Comparison of ENCODE assay signal across 1 cellular context in the genomic region with DNA sequence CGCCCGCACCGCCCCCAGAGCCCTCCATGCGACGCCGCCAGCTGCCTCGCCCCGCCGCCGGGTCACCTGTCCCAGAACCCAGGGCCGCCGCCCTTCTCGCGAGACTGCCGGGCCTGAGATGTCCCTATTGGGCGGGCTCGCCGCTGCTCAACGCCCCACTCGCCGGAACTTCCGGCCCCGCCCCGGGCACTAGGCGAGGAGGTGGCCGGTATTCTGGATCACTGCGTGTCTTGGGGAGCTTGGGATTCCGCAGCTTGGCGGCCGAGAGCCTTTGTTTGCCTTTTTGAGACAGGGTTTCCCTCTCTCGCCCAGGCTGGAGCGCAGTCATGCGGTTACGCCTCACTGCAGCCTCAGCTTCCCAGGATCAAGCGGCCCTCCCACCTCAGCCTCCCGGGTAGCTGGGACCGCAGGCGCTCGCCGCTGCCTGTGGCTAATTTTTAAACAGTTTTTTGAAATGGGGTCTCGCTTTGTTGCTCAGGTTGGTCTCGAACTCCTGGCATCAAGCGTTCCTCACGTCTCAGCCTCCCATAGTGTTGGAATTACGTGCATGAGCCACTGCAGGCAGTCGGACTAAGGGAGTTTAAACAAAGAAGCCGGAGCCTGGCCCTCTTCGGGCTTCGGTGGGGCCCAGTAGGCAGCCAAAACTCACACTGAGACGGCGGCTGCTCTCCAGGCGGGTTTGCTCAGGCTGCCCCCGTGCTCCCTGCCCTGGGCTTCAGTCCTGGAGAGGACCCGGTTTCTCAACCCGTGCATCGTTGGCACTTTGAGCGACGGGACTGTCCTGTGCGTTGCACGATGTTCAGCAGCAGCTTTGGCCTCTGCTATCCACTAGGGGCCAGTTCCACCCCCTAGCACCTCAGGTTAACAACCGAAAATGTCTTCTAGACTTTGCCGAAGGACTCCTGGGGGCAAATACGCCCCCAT.
TF ChIP-seq lines count a peak whose summit lies in the region.

A gene (minus strand): TSS at position 43 of the 924 bp plus-strand sequence. CDS start 15 bp downstream, at position 28.

TF ChIP-seq in HepG2, 621 proteins besides CTCF, POLR2A, EP300 and RAD21 (continued from another document and continues in another):
- TF ChIP-seq, protein P1, sequence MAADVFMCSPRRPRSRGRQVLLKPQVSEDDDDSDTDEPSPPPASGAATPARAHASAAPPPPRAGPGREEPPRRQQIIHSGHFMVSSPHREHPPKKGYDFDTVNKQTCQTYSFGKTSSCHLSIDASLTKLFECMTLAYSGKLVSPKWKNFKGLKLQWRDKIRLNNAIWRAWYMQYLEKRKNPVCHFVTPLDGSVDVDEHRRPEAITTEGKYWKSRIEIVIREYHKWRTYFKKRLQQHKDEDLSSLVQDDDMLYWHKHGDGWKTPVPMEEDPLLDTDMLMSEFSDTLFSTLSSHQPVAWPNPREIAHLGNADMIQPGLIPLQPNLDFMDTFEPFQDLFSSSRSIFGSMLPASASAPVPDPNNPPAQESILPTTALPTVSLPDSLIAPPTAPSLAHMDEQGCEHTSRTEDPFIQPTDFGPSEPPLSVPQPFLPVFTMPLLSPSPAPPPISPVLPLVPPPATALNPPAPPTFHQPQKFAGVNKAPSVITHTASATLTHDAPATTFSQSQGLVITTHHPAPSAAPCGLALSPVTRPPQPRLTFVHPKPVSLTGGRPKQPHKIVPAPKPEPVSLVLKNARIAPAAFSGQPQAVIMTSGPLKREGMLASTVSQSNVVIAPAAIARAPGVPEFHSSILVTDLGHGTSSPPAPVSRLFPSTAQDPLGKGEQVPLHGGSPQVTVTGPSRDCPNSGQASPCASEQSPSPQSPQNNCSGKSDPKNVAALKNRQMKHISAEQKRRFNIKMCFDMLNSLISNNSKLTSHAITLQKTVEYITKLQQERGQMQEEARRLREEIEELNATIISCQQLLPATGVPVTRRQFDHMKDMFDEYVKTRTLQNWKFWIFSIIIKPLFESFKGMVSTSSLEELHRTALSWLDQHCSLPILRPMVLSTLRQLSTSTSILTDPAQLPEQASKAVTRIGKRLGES (CRISPR knock-in tag; IDR thresholded peaks at IDR 0.05; ENCODE audit: borderline replicate concordance) = no peak
- TF ChIP-seq, protein P2, sequence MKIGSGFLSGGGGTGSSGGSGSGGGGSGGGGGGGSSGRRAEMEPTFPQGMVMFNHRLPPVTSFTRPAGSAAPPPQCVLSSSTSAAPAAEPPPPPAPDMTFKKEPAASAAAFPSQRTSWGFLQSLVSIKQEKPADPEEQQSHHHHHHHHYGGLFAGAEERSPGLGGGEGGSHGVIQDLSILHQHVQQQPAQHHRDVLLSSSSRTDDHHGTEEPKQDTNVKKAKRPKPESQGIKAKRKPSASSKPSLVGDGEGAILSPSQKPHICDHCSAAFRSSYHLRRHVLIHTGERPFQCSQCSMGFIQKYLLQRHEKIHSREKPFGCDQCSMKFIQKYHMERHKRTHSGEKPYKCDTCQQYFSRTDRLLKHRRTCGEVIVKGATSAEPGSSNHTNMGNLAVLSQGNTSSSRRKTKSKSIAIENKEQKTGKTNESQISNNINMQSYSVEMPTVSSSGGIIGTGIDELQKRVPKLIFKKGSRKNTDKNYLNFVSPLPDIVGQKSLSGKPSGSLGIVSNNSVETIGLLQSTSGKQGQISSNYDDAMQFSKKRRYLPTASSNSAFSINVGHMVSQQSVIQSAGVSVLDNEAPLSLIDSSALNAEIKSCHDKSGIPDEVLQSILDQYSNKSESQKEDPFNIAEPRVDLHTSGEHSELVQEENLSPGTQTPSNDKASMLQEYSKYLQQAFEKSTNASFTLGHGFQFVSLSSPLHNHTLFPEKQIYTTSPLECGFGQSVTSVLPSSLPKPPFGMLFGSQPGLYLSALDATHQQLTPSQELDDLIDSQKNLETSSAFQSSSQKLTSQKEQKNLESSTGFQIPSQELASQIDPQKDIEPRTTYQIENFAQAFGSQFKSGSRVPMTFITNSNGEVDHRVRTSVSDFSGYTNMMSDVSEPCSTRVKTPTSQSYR (CRISPR knock-in tag; IDR thresholded peaks at IDR 0.05; ENCODE audit: borderline replicate concordance) = 0 out of 2 replicates have a peak, but pooled peaks have one; percentile 9
- TF ChIP-seq PHF5A (CRISPR knock-in tag; IDR thresholded peaks at IDR 0.05; ENCODE audit: low read depth, unreplicated experiment) (peak; percentile 28), ZNF660 (CRISPR knock-in tag; IDR thresholded peaks at IDR 0.05; ENCODE audit: borderline replicate concordance, low read depth) (no peak), SMC3 (IDR thresholded peaks at IDR 0.05; ENCODE audit: low read length) (no peak), ZNF441 (CRISPR knock-in tag; IDR thresholded peaks at IDR 0.05; ENCODE audit: borderline replicate concordance) (peak; percentile 54; the same call in 1 of the 2 replicates), ARID2 (CRISPR knock-in tag; IDR thresholded peaks at IDR 0.05; ENCODE audit: borderline replicate concordance) (0 out of 2 replicates have a peak, but pooled peaks have one; percentile 21), KLF16 (CRISPR knock-in tag; IDR thresholded peaks at IDR 0.05) (peak in 1 of 2 experiments; percentile 80; a peak in 1 of 4 replicates), CC2D1A (CRISPR knock-in tag; IDR thresholded peaks at IDR 0.05) (no peak), MAZ (IDR thresholded peaks at IDR 0.05; ENCODE audit: borderline replicate concordance, low read depth, low read length) (peak; percentile 77; the same call in 1 of the 2 replicates), MAZ (CRISPR knock-in tag; IDR thresholded peaks at IDR 0.05; ENCODE audit: low read depth) (peak; percentile 55; the same call in 1 of the 2 replicates), SALL2 (CRISPR knock-in tag; IDR thresholded peaks at IDR 0.05) (0 out of 2 replicates have a peak, but pooled peaks have one; percentile 31), ZNF337 (CRISPR knock-in tag; IDR thresholded peaks at IDR 0.05; ENCODE audit: borderline replicate concordance, low read depth) (0 out of 2 replicates have a peak, but pooled peaks have one; percentile 62), HCFC1 (IDR thresholded peaks at IDR 0.05; ENCODE audit: low read depth, low read length) (peak; percentile 45; the same call in 1 of the 2 replicates), ZNF510 (CRISPR knock-in tag; IDR thresholded peaks at IDR 0.05; ENCODE audit: low read depth) (no peak), ZNF121 (CRISPR knock-in tag; IDR thresholded peaks at IDR 0.05) (0 out of 2 replicates have a peak, but pooled peaks have one; percentile 27), FLYWCH1 (CRISPR knock-in tag; IDR thresholded peaks at IDR 0.05) (no peak), ZMYM4 (CRISPR knock-in tag; IDR thresholded peaks at IDR 0.05) (peak; percentile 83), PRMT3 (CRISPR knock-in tag; IDR thresholded peaks at IDR 0.05; ENCODE audit: borderline replicate concordance, low read depth) (no peak), ZNF382 (CRISPR knock-in tag; IDR thresholded peaks at IDR 0.05; ENCODE audit: borderline replicate concordance) (no peak)
- TF ChIP-seq, protein P3, sequence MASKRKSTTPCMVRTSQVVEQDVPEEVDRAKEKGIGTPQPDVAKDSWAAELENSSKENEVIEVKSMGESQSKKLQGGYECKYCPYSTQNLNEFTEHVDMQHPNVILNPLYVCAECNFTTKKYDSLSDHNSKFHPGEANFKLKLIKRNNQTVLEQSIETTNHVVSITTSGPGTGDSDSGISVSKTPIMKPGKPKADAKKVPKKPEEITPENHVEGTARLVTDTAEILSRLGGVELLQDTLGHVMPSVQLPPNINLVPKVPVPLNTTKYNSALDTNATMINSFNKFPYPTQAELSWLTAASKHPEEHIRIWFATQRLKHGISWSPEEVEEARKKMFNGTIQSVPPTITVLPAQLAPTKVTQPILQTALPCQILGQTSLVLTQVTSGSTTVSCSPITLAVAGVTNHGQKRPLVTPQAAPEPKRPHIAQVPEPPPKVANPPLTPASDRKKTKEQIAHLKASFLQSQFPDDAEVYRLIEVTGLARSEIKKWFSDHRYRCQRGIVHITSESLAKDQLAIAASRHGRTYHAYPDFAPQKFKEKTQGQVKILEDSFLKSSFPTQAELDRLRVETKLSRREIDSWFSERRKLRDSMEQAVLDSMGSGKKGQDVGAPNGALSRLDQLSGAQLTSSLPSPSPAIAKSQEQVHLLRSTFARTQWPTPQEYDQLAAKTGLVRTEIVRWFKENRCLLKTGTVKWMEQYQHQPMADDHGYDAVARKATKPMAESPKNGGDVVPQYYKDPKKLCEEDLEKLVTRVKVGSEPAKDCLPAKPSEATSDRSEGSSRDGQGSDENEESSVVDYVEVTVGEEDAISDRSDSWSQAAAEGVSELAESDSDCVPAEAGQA (IDR thresholded peaks at IDR 0.05; ENCODE audit: low read depth) = no peak
- TF ChIP-seq, protein P3 (CRISPR knock-in tag; IDR thresholded peaks at IDR 0.05; ENCODE audit: borderline replicate concordance) = no peak
- TF ChIP-seq, protein P4, sequence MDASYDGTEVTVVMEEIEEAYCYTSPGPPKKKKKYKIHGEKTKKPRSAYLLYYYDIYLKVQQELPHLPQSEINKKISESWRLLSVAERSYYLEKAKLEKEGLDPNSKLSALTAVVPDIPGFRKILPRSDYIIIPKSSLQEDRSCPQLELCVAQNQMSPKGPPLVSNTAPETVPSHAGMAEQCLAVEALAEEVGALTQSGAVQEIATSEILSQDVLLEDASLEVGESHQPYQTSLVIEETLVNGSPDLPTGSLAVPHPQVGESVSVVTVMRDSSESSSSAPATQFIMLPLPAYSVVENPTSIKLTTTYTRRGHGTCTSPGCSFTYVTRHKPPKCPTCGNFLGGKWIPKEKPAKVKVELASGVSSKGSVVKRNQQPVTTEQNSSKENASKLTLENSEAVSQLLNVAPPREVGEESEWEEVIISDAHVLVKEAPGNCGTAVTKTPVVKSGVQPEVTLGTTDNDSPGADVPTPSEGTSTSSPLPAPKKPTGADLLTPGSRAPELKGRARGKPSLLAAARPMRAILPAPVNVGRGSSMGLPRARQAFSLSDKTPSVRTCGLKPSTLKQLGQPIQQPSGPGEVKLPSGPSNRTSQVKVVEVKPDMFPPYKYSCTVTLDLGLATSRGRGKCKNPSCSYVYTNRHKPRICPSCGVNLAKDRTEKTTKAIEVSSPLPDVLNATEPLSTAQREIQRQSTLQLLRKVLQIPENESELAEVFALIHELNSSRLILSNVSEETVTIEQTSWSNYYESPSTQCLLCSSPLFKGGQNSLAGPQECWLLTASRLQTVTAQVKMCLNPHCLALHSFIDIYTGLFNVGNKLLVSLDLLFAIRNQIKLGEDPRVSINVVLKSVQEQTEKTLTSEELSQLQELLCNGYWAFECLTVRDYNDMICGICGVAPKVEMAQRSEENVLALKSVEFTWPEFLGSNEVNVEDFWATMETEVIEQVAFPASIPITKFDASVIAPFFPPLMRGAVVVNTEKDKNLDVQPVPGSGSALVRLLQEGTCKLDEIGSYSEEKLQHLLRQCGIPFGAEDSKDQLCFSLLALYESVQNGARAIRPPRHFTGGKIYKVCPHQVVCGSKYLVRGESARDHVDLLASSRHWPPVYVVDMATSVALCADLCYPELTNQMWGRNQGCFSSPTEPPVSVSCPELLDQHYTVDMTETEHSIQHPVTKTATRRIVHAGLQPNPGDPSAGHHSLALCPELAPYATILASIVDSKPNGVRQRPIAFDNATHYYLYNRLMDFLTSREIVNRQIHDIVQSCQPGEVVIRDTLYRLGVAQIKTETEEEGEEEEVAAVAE (CRISPR knock-in tag; IDR thresholded peaks at IDR 0.05; ENCODE audit: borderline replicate concordance) = no peak
- TF ChIP-seq, protein P5, sequence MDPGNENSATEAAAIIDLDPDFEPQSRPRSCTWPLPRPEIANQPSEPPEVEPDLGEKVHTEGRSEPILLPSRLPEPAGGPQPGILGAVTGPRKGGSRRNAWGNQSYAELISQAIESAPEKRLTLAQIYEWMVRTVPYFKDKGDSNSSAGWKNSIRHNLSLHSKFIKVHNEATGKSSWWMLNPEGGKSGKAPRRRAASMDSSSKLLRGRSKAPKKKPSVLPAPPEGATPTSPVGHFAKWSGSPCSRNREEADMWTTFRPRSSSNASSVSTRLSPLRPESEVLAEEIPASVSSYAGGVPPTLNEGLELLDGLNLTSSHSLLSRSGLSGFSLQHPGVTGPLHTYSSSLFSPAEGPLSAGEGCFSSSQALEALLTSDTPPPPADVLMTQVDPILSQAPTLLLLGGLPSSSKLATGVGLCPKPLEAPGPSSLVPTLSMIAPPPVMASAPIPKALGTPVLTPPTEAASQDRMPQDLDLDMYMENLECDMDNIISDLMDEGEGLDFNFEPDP (CRISPR knock-in tag; conservative IDR thresholded peaks at IDR 0.05) = no peak
- TF ChIP-seq, protein P6, sequence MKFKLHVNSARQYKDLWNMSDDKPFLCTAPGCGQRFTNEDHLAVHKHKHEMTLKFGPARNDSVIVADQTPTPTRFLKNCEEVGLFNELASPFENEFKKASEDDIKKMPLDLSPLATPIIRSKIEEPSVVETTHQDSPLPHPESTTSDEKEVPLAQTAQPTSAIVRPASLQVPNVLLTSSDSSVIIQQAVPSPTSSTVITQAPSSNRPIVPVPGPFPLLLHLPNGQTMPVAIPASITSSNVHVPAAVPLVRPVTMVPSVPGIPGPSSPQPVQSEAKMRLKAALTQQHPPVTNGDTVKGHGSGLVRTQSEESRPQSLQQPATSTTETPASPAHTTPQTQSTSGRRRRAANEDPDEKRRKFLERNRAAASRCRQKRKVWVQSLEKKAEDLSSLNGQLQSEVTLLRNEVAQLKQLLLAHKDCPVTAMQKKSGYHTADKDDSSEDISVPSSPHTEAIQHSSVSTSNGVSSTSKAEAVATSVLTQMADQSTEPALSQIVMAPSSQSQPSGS (CRISPR knock-in tag; IDR thresholded peaks at IDR 0.05) = 0 out of 2 replicates have a peak, but pooled peaks have one; percentile 43
- TF ChIP-seq, protein P7, sequence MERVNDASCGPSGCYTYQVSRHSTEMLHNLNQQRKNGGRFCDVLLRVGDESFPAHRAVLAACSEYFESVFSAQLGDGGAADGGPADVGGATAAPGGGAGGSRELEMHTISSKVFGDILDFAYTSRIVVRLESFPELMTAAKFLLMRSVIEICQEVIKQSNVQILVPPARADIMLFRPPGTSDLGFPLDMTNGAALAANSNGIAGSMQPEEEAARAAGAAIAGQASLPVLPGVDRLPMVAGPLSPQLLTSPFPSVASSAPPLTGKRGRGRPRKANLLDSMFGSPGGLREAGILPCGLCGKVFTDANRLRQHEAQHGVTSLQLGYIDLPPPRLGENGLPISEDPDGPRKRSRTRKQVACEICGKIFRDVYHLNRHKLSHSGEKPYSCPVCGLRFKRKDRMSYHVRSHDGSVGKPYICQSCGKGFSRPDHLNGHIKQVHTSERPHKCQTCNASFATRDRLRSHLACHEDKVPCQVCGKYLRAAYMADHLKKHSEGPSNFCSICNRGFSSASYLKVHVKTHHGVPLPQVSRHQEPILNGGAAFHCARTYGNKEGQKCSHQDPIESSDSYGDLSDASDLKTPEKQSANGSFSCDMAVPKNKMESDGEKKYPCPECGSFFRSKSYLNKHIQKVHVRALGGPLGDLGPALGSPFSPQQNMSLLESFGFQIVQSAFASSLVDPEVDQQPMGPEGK (CRISPR knock-in tag; IDR thresholded peaks at IDR 0.05) = peak; percentile 51
